Comparison of ENCODE assay signal across 9 cellular contexts in genomic region chr9:132943677-132944293, GRCh38. TPM values are rescaled to one million over a fixed set of nuclear protein-coding genes. Genes with fewer than 3 reads are reported as not detected.
DNase-seq lines count a peak whose midpoint lies in the region; ATAC-seq and TF ChIP-seq lines count a peak whose summit lies in the region.
"Had no signal": no experiment of that assay in that cellular context is flagged by ENCODE, and none has a peak within 500 bp of the region (broad histone marks: within the 10 kb centered on the region; RNA-seq: fewer than 3 reads in every experiment).

No MANE protein-coding gene starts in this region.

- H3K4me3 ChIP-seq in AG04450 (ENCODE audit: low read depth, low read length): peak overlapping the region; percentile 93
- H3K4me3 ChIP-seq in astrocyte of the spinal cord (ENCODE audit: low read depth, low read length): peak overlapping the region; percentile 98
- H3K4me3 ChIP-seq in thyroid gland (replicated peaks in 1 of 3): peak overlapping the region; percentile 85 to 100 (median 95)

- no peak for DNase-seq in AG04450 (ENCODE audit: low read depth, low spot score)
- DNase-seq in GM19238 (ENCODE audit: insufficient read length, low spot score): peak; percentile 8
- DNase-seq in astrocyte of the spinal cord (ENCODE audit: low read depth, low spot score): no peak
- peak; percentile 30 for DNase-seq in left kidney (ENCODE audit: low read depth, low spot score)
- no peak for DNase-seq in thyroid gland
- DNase-seq in cerebellum (ENCODE audit: low spot score): no peak

- POLR2A ChIA-PET in AG04450 (lab: Yijun Ruan, JAX): interaction anchor here (2.0 kb wide), 1 partner anchor 12 kb away, joined by 6 read pairs; no protein-coding TSS in a partner anchor

- H3K9me3 ChIP-seq in AG04450 (ENCODE audit: control insufficient read depth, insufficient read depth, low read length) (peaks cover 8% of the 10 kb centered on the region; the same call in 1 of the 2 replicates), KOPT-K1 (ENCODE audit: insufficient read depth, low read length, poor library complexity, severe bottlenecking) (no peaks in the 10 kb centered on the region), thyroid gland (no peaks in the 10 kb centered on the region)

- in situ Hi-C loops in astrocyte of the spinal cord (cut with HindIII; ENCODE audit: low sequenced_read_pairs): no loop called here

- no peaks in the 10 kb centered on the region for H3K27me3 ChIP-seq in AG04450 (ENCODE audit: control insufficient read depth, insufficient read depth, low read length)
- no peaks in the 10 kb centered on the region for H3K27me3 ChIP-seq in thyroid gland

- TF ChIP-seq CTCF in AG04450 (IDR thresholded peaks at IDR 0.05; ENCODE audit: low read depth, low read length): no peak
- TF ChIP-seq CTCF in astrocyte of the spinal cord (IDR thresholded peaks at IDR 0.05; ENCODE audit: low read depth, low read length): no peak
- TF ChIP-seq CTCF in thyroid gland (IDR thresholded peaks at IDR 0.05): no peak

- ATAC-seq in GM19397 (IDR thresholded peaks at IDR 0.05; ENCODE audit: unreplicated experiment): no peak

- CTCF ChIA-PET in AG04450 (lab: Charles Lee): interaction anchor here (0.9 to 1.3 kb wide), 5 partner anchors 12 to 78 kb away, joined by 3 to 4 read pairs (median 3); no protein-coding TSS in a partner anchor

- intact Hi-C loops in thyroid gland (cut with DNase I): no loop called here

- peaks cover 13 to 21% of the 10 kb centered on the region in 2 donors for H3K4me1 ChIP-seq in thyroid gland

- no peaks in the 10 kb centered on the region for H3K36me3 ChIP-seq in KOPT-K1 (ENCODE audit: insufficient read depth, low read length)
- no peaks in the 10 kb centered on the region for H3K36me3 ChIP-seq in thyroid gland

- no peak for TF ChIP-seq POLR2A in thyroid gland (IDR thresholded peaks at IDR 0.05)

- 1% methylated on average over 22 to 24 of the region's 24 CpGs for WGBS in thyroid gland, 2 donors

- H3K27ac ChIP-seq in AG04450 (ENCODE audit: low read depth, low read length) (peak overlapping the region; percentile 99), KOPT-K1 (ENCODE audit: low read depth, low read length, poor library complexity, severe bottlenecking) (peak overlapping the region; percentile 91), thyroid gland (peak overlapping the region; percentile 95 to 100 (median 97))

RNA-seq across cellular contexts. Expression of gene TSC1, which starts 0.6 kb away (rescaled TPM):
- 67.5 and 87.1 TPM in 2 replicates for polyA plus RNA-seq in AG04450 (2011; rRNA removed)
- 159 and 178 TPM in 2 replicates for polyA minus RNA-seq in AG04450 (2011; rRNA and poly(A)+ RNA removed)
- total RNA-seq in thyroid gland: 100 to 1,000 TPM in 1 of 4 donors, 10 to 100 TPM in 3; 52.7 to 114 (median 66.7) TPM
- 82.4 TPM for total RNA-seq in cerebellum

RNA-seq across cellular contexts. Expression of gene GFI1B, which starts 34.7 kb away (rescaled TPM):
- 0.10 and 0.16 TPM in 2 replicates for polyA plus RNA-seq in AG04450 (2011; rRNA removed)
- not detected in 2 replicates for polyA minus RNA-seq in AG04450 (2011; rRNA and poly(A)+ RNA removed)
- total RNA-seq in thyroid gland (under 1 TPM in 1 of 4 donors, not detected in 3; 0.11 TPM), cerebellum (0.09 TPM)
- total RNA-seq: pulmonary artery endothelial cell had no signal

Comparison
In these comparisons a context has a peak if more than half of its experiments do, and no peak if none do; other contexts are left out.
1. DNase-seq: peak in GM19238 (single experiment) and left kidney (single experiment); none in AG04450 (single experiment), astrocyte of the spinal cord (single experiment), thyroid gland (0 of 2) and cerebellum (single experiment).
2. Peak in every context shown above with its lines, with median percentiles within 50 percentile points of each other: H3K27ac ChIP-seq and H3K4me3 ChIP-seq.